Comparison of ENCODE assay signal across 29 cellular contexts in the genomic region with DNA sequence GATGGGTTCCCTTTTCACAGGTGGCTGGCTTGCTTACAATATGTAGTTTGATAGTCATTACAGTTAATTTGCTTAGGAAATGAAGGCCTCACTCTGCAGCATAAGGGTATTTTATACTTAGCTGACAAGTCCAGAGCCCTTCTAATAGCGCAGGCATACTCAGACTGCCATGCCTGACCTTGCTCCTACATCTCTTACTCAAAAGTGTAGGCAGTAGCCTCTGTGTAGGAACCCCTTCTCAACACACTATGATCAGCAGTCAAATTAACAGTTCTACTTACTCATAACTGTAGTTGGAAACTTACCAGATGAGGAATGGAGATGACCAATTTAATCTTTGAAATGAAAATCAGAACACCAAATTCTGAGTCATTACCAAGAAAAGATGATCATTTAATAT.
DNase-seq lines count a peak whose midpoint lies in the region; ATAC-seq and TF ChIP-seq lines count a peak whose summit lies in the region.
"Had no signal": no experiment of that assay in that cellular context is flagged by ENCODE, and none has a peak within 500 bp of the region (broad histone marks: within the 10 kb centered on the region; RNA-seq: fewer than 3 reads in every experiment).

No MANE protein-coding gene starts in this region.

- no peak overlapping the region for H3K27ac ChIP-seq in tibial artery
- H3K27ac ChIP-seq: hepatocyte, lower lobe of right lung, SJCRH30 had no signal

- intact Hi-C loops in tibial artery (cut with DNase I; ENCODE audit: low total_unique reads) = no loop called here

- H3K36me3 ChIP-seq in tibial artery = no peaks in the 10 kb centered on the region
- H3K36me3 ChIP-seq: lower lobe of right lung, SJCRH30 had no signal

- DNase-seq in SHP77 (lab: John Stamatoyannopoulos, UW) (no peak), DMS53 treated with DMSO at 0.1 percent for 48 hours (lab: John Stamatoyannopoulos, UW; ENCODE audit: unreplicated experiment) (no peak), tibial artery (no peak), NCI-H524 (lab: John Stamatoyannopoulos, UW) (no peak)
- DNase-seq: 8988T; activated CD4-positive, alpha-beta T cell treated with anti-CD3 and anti-CD28 coated beads, Interleukin-2, amount 10 ng/mL, durations not matched to agents 7 days and 5 days; activated effector memory CD4-positive, alpha-beta T cell treated with Interleukin-2 at 50 U/mL for 16 hours; activated T-cell treated with anti-CD3 and anti-CD28 coated beads, Interleukin-2, amount 50 U/mL, for 1 hour; anterior cingulate cortex; C1 segment of cervical spinal cord; Kasumi-1; lower lobe of right lung; midbrain; naive B cell; NCI-H1417 treated with DMSO at 0.1 percent for 48 hours; NCI-H2081; NCI-H2227 treated with DMSO at 0.1 percent for 48 hours; NCI-H748 treated with DMSO at 0.1 percent for 48 hours; posterior cingulate gyrus; right cardiac atrium; SJCRH30; stimulated activated naive CD8-positive, alpha-beta T cell treated with anti-CD3 and anti-CD28 coated beads, Interleukin-15, Interleukin-2, amounts not matched to agents 100 U/mL and 50 U/mL, for 24 hours had no signal

- peak; percentile 48 for ATAC-seq in GM18498 (IDR thresholded peaks at IDR 0.05; ENCODE audit: unreplicated experiment)
- peak; percentile 42 for ATAC-seq in GM18909 (IDR thresholded peaks at IDR 0.05; ENCODE audit: poor library complexity, unreplicated experiment)
- peak; percentile 48 for ATAC-seq in HG02798 (IDR thresholded peaks at IDR 0.05; ENCODE audit: poor library complexity, unreplicated experiment)
- ATAC-seq in HG03432 (IDR thresholded peaks at IDR 0.05; ENCODE audit: unreplicated experiment) = peak; percentile 64
- ATAC-seq: lower lobe of right lung; right cardiac atrium; stimulated activated naive CD8-positive, alpha-beta T cell treated with anti-CD3 and anti-CD28 coated beads, Interleukin-15, Interleukin-2, amounts not matched to agents 100 U/mL and 50 U/mL, for 24 hours; WTC11 had no signal

- H3K4me1 ChIP-seq in tibial artery = no peaks in the 10 kb centered on the region
- H3K4me1 ChIP-seq: lower lobe of right lung, SJCRH30 had no signal

- TF ChIP-seq CTCF in tibial artery (IDR thresholded peaks at IDR 0.05) = no peak

- H3K4me3 ChIP-seq in tibial artery = no peak overlapping the region
- H3K4me3 ChIP-seq: hepatocyte, lower lobe of right lung, SJCRH30, smooth muscle cell had no signal

- no peaks in the 10 kb centered on the region for H3K9me3 ChIP-seq in tibial artery
- H3K9me3 ChIP-seq: lower lobe of right lung, SJCRH30 had no signal

- no peaks in the 10 kb centered on the region for H3K27me3 ChIP-seq in tibial artery
- H3K27me3 ChIP-seq: hepatocyte, SJCRH30 had no signal
